In the genomic region with DNA sequence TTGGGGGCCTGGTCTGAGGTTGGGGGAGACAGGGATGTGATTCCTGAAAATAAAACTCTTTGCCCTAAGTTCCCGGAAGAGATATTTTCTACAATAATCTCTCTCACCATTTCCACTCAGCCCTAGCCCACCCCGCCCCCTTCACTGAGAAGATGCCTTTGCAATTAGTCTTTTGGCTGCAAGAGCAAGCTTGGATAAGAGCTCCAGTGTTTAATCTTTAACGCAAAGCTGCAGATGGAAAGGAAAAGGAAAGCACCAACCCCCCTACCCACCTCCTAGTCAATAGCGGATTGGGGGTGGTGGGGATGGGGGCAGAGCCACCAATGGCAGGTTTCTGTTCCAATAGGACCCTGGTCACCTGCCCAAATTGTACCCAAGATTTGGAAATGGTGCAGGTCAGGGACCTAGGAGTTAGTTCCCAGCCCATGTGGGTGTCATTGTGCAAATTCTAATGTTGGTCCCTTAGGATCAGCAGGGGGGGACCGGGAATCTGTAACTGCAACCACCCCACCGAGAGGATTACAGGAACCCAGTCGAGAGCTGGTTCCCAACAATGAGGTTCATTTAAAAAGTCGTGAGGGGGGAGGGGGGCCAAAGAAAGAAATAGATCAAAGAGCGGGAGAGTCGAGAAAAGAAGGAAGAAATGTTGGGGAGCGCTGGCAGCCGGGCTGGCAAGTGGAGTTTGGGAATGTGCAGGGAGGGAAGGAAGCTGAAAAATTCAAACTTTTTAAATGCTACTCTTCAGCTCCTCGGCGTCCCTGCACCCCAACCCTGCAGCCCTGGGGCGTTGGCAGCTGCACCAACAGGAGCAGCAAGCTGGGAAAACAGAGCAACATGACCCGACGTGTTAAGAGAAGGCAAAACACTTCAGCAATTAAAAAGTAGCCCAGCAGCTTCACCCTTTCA, we compare ENCODE assay signal across 8 cellular contexts.
DNase-seq lines count a peak whose midpoint lies in the region; ATAC-seq and TF ChIP-seq lines count a peak whose summit lies in the region.

No MANE protein-coding gene starts in this region.

- peaks cover 65% of the 10 kb centered on the region for H3K36me3 Mint-ChIP-seq in nephron (ENCODE audit: low read depth)

- POLR2A ChIA-PET in RWPE1 (lab: Yijun Ruan, JAX; ENCODE audit: low non-redundant PET) = interaction anchor here (0.6 to 0.7 kb wide), 2 partner anchors 315 to 374 kb away, joined by 3 to 4 read pairs; no protein-coding TSS in a partner anchor

- H3K27me3 Mint-ChIP-seq in nephron (ENCODE audit: low read depth) = peaks cover 12% of the 10 kb centered on the region

- peak; percentile 27 for DNase-seq in NCI-H510A treated with DMSO at 0.1 percent for 48 hours (lab: John Stamatoyannopoulos, UW)
- no peak for DNase-seq in NCI-H510A (lab: John Stamatoyannopoulos, UW)
- DNase-seq in RWPE1 (ENCODE audit: low spot score) = no peak
- DNase-seq in epithelial cell of prostate (ENCODE audit: low read depth, low spot score) = no peak
- no peak for DNase-seq in AG08395 (ENCODE audit: low spot score)

- peaks cover 28% of the 10 kb centered on the region for H3K4me1 Mint-ChIP-seq in nephron

- ATAC-seq in HG02763 (IDR thresholded peaks at IDR 0.05; ENCODE audit: unreplicated experiment) (no peak), GM21515 (IDR thresholded peaks at IDR 0.05; ENCODE audit: unreplicated experiment) (no peak)

- H3K27ac ChIP-seq in RWPE1 = peak overlapping the region; percentile 99
- H3K27ac ChIP-seq in epithelial cell of prostate = peak overlapping the region; percentile 99

- no peaks in the 10 kb centered on the region for H3K9me3 Mint-ChIP-seq in nephron

- TF ChIP-seq CTCF in RWPE1 (conservative IDR thresholded peaks at IDR 0.05; ENCODE audit: low read depth) (no peak), nephron (IDR thresholded peaks at IDR 0.05; ENCODE audit: unreplicated experiment in 3 of 3) (no peak)

- H3K27ac Mint-ChIP-seq in nephron = peak overlapping the region; percentile 97 to 100 (median 100)

- CTCF ChIA-PET in RWPE1 (lab: Yijun Ruan, JAX) = interaction anchor here (0.6 to 1.1 kb wide), 3 partner anchors 121 to 848 kb away, joined by 3 to 5 read pairs (median 4); no protein-coding TSS in a partner anchor

- peak overlapping the region; percentile 99 to 100 (median 99) for H3K4me3 Mint-ChIP-seq in nephron
